In genomic region chr9:121213136-121213806, GRCh38 we compare ENCODE assay signal across 8 cellular contexts. TPM values are rescaled to one million over a fixed set of nuclear protein-coding genes. Genes with fewer than 3 reads are reported as not detected.
A peak's percentile ranks its signal among the peaks of the same experiment; 100 is the strongest.
DNase-seq lines count a peak whose midpoint lies in the region; ATAC-seq and TF ChIP-seq lines count a peak whose summit lies in the region.

No MANE protein-coding gene starts in this region.

- H3K9me3 Mint-ChIP-seq in activated T-helper 17 cell treated with anti-CD3 and anti-CD28 coated beads, Interleukin-2, amount 50 U/mL, for 72 hours, result no peaks in the 10 kb centered on the region

- peak overlapping the region; percentile 30 for H2AFZ ChIP-seq in neuron (ENCODE audit: low read depth, low read length)

- H3K9me3 ChIP-seq in neuron (ENCODE audit: low read length), result no peaks in the 10 kb centered on the region

- H3K36me3 ChIP-seq in GM06990 (ENCODE audit: control insufficient read depth, insufficient read depth, low read length) (no peaks in the 10 kb centered on the region), neuron (ENCODE audit: insufficient read depth, low read length) (no peaks in the 10 kb centered on the region)

- H3K4me1 ChIP-seq in neuron (ENCODE audit: insufficient read depth, low read length), result no peaks in the 10 kb centered on the region

- H3K4me3 ChIP-seq in GM06990 (replicated peaks; ENCODE audit: low read depth, low read length), result no peak overlapping the region
- no peak overlapping the region for H3K4me3 ChIP-seq in fibroblast of villous mesenchyme (ENCODE audit: low read depth, low read length)
- no peak overlapping the region for H3K4me3 ChIP-seq in neuron (ENCODE audit: low read length)

- DNase-seq in GM06990 (ENCODE audit: extremely low read depth, insufficient read length) (peak; percentile 68), LHCN-M2 (ENCODE audit: low read depth) (peak; percentile 82), RKO (ENCODE audit: low spot score) (peak; percentile 92), fibroblast of villous mesenchyme (ENCODE audit: low read depth) (peak; percentile 87)
- peak; percentile 84 for DNase-seq in stimulated activated naive CD8-positive, alpha-beta T cell treated with anti-CD3 and anti-CD28 coated beads, Interleukin-15, Interleukin-2, amounts not matched to agents 100 U/mL and 50 U/mL, for 24 hours

- H3K4me1 Mint-ChIP-seq in activated T-helper 17 cell treated with anti-CD3 and anti-CD28 coated beads, Interleukin-2, amount 50 U/mL, for 72 hours, result peaks cover 13% of the 10 kb centered on the region

- peak; percentile 83 for ATAC-seq in activated T-helper 17 cell treated with anti-CD3 and anti-CD28 coated beads, Interleukin-2, amount 50 U/mL, for 72 hours (replicated peaks)
- ATAC-seq in stimulated activated naive CD8-positive, alpha-beta T cell treated with anti-CD3 and anti-CD28 coated beads, Interleukin-15, Interleukin-2, amounts not matched to agents 100 U/mL and 50 U/mL, for 24 hours, result peak; percentile 82
- no peak for ATAC-seq in HG02642 (IDR thresholded peaks at IDR 0.05; ENCODE audit: poor library complexity, unreplicated experiment)

- TF ChIP-seq CTCF in GM06990 (IDR thresholded peaks at IDR 0.05; ENCODE audit: insufficient read depth, low read length, poor library complexity, severe bottlenecking) (peak; percentile 96), fibroblast of villous mesenchyme (IDR thresholded peaks at IDR 0.05; ENCODE audit: insufficient read depth, low read depth, low read length) (peak; percentile 99)

- no peak overlapping the region for H3K4me3 Mint-ChIP-seq in activated T-helper 17 cell treated with anti-CD3 and anti-CD28 coated beads, Interleukin-2, amount 50 U/mL, for 72 hours

- H3K36me3 Mint-ChIP-seq in activated T-helper 17 cell treated with anti-CD3 and anti-CD28 coated beads, Interleukin-2, amount 50 U/mL, for 72 hours (ENCODE audit: low read depth), result peaks cover 7% of the 10 kb centered on the region

- no peaks in the 10 kb centered on the region for H3K27me3 Mint-ChIP-seq in activated T-helper 17 cell treated with anti-CD3 and anti-CD28 coated beads, Interleukin-2, amount 50 U/mL, for 72 hours

- H3K27me3 ChIP-seq in GM06990 (replicated peaks; ENCODE audit: control insufficient read depth, insufficient read depth, low read length), result no peaks in the 10 kb centered on the region
- no peaks in the 10 kb centered on the region for H3K27me3 ChIP-seq in neuron (ENCODE audit: insufficient read depth, low read length)

- H3K27ac Mint-ChIP-seq in activated T-helper 17 cell treated with anti-CD3 and anti-CD28 coated beads, Interleukin-2, amount 50 U/mL, for 72 hours, result peak overlapping the region; percentile 48

RNA-seq across cellular contexts. Expression of gene RAB14, which starts 11.6 kb away (rescaled TPM):
- total RNA-seq in LHCN-M2 (2014; rRNA removed) (22.0 and 29.4 TPM in 2 replicates), fibroblast of villous mesenchyme (22.2 and 36.3 TPM in 2 replicates)
- 32.5 TPM for polyA plus RNA-seq in LHCN-M2 (2012)
- 10 to 100 TPM; 45.4 to 66.4 TPM for total RNA-seq in activated T-helper 17 cell treated with anti-CD3 and anti-CD28 coated beads, Interleukin-2, amount 50 U/mL, for 72 hours

RNA-seq across cellular contexts. Expression of gene GSN, which starts 54.7 kb away (rescaled TPM):
- total RNA-seq in LHCN-M2 (2014; rRNA removed), result 453 and 467 TPM in 2 replicates
- polyA plus RNA-seq in LHCN-M2 (2012), result 476 TPM
- total RNA-seq in activated T-helper 17 cell treated with anti-CD3 and anti-CD28 coated beads, Interleukin-2, amount 50 U/mL, for 72 hours, result 1 to 10 TPM; 5.1 to 5.6 TPM
- total RNA-seq in fibroblast of villous mesenchyme, result 254 and 283 TPM in 2 replicates

Comparison
In these comparisons a context has a peak if more than half of its experiments do, and no peak if none do; other contexts are left out.
1. RNA of gene GSN, which starts 54.7 kb away (total RNA-seq): 453 to 467 TPM in LHCN-M2 and 254 to 283 TPM in fibroblast of villous mesenchyme; 5.1 to 5.6 TPM in activated T-helper 17 cell treated with anti-CD3 and anti-CD28 coated beads, Interleukin-2, amount 50 U/mL, for 72 hours; every median in the first group is over 10 times any median in the second.
2. Peak in every context shown above with its lines, with median percentiles within 50 percentile points of each other: DNase-seq.